9 cellular contexts compared by ENCODE assay signal in genomic region chr18:79400091-79400590, GRCh38. TPM values are rescaled to one million over a fixed set of nuclear protein-coding genes. Genes with fewer than 3 reads are reported as not detected.
DNase-seq lines count a peak whose midpoint lies in the region; ATAC-seq, FAIRE-seq and TF ChIP-seq lines count a peak whose summit lies in the region.
"Had no signal": no experiment of that assay in that cellular context is flagged by ENCODE, and none has a peak within 500 bp of the region (broad histone marks: within the 10 kb centered on the region; RNA-seq: fewer than 3 reads in every experiment).

No MANE protein-coding gene starts in this region.

- H3K27me3 Mint-ChIP-seq in activated T-cell treated with anti-CD3 and anti-CD28 coated beads, Interleukin-2, amount 50 U/mL, for 4 hours (ENCODE audit: low read depth), result no peaks in the 10 kb centered on the region
- no peaks in the 10 kb centered on the region for H3K27me3 Mint-ChIP-seq in glutamatergic neuron (ENCODE audit: unreplicated experiment)
- H3K27me3 Mint-ChIP-seq: stimulated activated naive CD8-positive, alpha-beta T cell treated with anti-CD3 and anti-CD28 coated beads, Interleukin-15, amount 100 ng/mL, for 72 hours had no signal

- intact Hi-C loops in prostate gland (cut with DNase I), result no loop called here

- TF ChIP-seq CTCF in glutamatergic neuron (IDR thresholded peaks at IDR 0.05; ENCODE audit: partially characterized antibody, unreplicated experiment), result no peak
- TF ChIP-seq CTCF in prostate gland (IDR thresholded peaks at IDR 0.05), result peak in 2 of 4 experiments; percentile 5 to 11

- H3K4me3 ChIP-seq in Karpas-422 (ENCODE audit: low read length) (peak overlapping the region; percentile 89), prostate gland (peak overlapping the region; percentile 93 to 96)

- H3K36me3 Mint-ChIP-seq in activated T-cell treated with anti-CD3 and anti-CD28 coated beads, Interleukin-2, amount 50 U/mL, for 4 hours (ENCODE audit: insufficient read depth), result peaks cover 9% of the 10 kb centered on the region
- no peaks in the 10 kb centered on the region for H3K36me3 Mint-ChIP-seq in glutamatergic neuron (ENCODE audit: unreplicated experiment)

- H3K27me3 ChIP-seq in Karpas-422 (ENCODE audit: low read length) (no peaks in the 10 kb centered on the region), prostate gland (replicated peaks; ENCODE audit: insufficient read depth) (no peaks in the 10 kb centered on the region)

- H3K27ac Mint-ChIP-seq in glutamatergic neuron (ENCODE audit: unreplicated experiment), result no peak overlapping the region

- no peak for ATAC-seq in activated T-cell treated with anti-CD3 and anti-CD28 coated beads, Interleukin-2, amount 50 U/mL, for 4 hours
- ATAC-seq in GM21528 (IDR thresholded peaks at IDR 0.05; ENCODE audit: low FRiP score, unreplicated experiment) (no peak), GM18909 (IDR thresholded peaks at IDR 0.05; ENCODE audit: poor library complexity, unreplicated experiment) (no peak)
- ATAC-seq: stimulated activated naive CD8-positive, alpha-beta T cell treated with anti-CD3 and anti-CD28 coated beads, Interleukin-15, amount 100 ng/mL, for 72 hours had no signal

- H3K27ac ChIP-seq in Karpas-422 (ENCODE audit: low read length) (peak overlapping the region; percentile 90), prostate gland (peak overlapping the region; percentile 68 to 91)

- peak overlapping the region; percentile 96 for H3K9ac ChIP-seq in Karpas-422 (ENCODE audit: low read length)

- H2AFZ ChIP-seq in Karpas-422 (ENCODE audit: low read length), result 0 out of 2 replicates have a peak overlapping the region, but pooled peaks have one; percentile 78

- 0% methylated on average over 20 of the region's 71 CpGs for WGBS in prostate gland

- H3K36me3 ChIP-seq in Karpas-422 (ENCODE audit: insufficient read depth, low read length), result peaks cover 8% of the 10 kb centered on the region; the same call in 1 of the 2 replicates
- H3K36me3 ChIP-seq in prostate gland, result no peaks in the 10 kb centered on the region

- no peaks in the 10 kb centered on the region for H3K9me2 ChIP-seq in Karpas-422 (replicated peaks; ENCODE audit: insufficient read depth, low read length)

- H3K4me2 ChIP-seq in Karpas-422 (ENCODE audit: low read depth, low read length, poor library complexity, severe bottlenecking), result peak overlapping the region; percentile 98

- no peaks in the 10 kb centered on the region for H3K9me3 Mint-ChIP-seq in activated T-cell treated with anti-CD3 and anti-CD28 coated beads, Interleukin-2, amount 50 U/mL, for 4 hours
- peaks cover 4% of the 10 kb centered on the region for H3K9me3 Mint-ChIP-seq in glutamatergic neuron (ENCODE audit: unreplicated experiment)
- H3K9me3 Mint-ChIP-seq: stimulated activated naive CD8-positive, alpha-beta T cell treated with anti-CD3 and anti-CD28 coated beads, Interleukin-15, amount 100 ng/mL, for 72 hours had no signal

- H3K79me2 ChIP-seq in Karpas-422 (ENCODE audit: low read length), result peaks cover 80% of the 10 kb centered on the region

- TF ChIP-seq POLR2A in GM12891 (IDR thresholded peaks at IDR 0.05; ENCODE audit: low read depth, low read length) (no peak), prostate gland (IDR thresholded peaks at IDR 0.05) (no peak)

- peak; percentile 72 for DNase-seq in GM12891 (ENCODE audit: insufficient read length, low spot score)
- DNase-seq in Karpas-422, result peak; percentile 88
- DNase-seq in activated T-cell treated with anti-CD3 and anti-CD28 coated beads, Interleukin-2, amount 50 U/mL, for 4 hours, result peak; percentile 63
- peak; percentile 30 for DNase-seq in glutamatergic neuron
- peak; percentile 74 for DNase-seq in prostate gland (ENCODE audit: low spot score)
- no peak for DNase-seq in NCI-H187 treated with DMSO at 0.1 percent for 48 hours (lab: John Stamatoyannopoulos, UW)

- H3K4me1 ChIP-seq in Karpas-422 (ENCODE audit: low read length) (peaks cover 76% of the 10 kb centered on the region), prostate gland (replicated peaks) (peaks cover 7% of the 10 kb centered on the region)

- H3K4me1 Mint-ChIP-seq in activated T-cell treated with anti-CD3 and anti-CD28 coated beads, Interleukin-2, amount 50 U/mL, for 4 hours (ENCODE audit: low read depth), result peaks cover 52% of the 10 kb centered on the region
- H3K4me1 Mint-ChIP-seq in glutamatergic neuron (ENCODE audit: low read depth, unreplicated experiment), result peaks cover 21% of the 10 kb centered on the region

- FAIRE-seq in GM12891 (lab: Jason Lieb, UNC), result no peak

- peaks cover 7% of the 10 kb centered on the region; the same call in 1 of the 2 replicates for H4K20me1 ChIP-seq in Karpas-422 (ENCODE audit: insufficient read depth, low read depth, low read length)

- H3K9me3 ChIP-seq in Karpas-422 (ENCODE audit: low read length), result no peaks in the 10 kb centered on the region
- H3K9me3 ChIP-seq in prostate gland, result no peaks in the 10 kb centered on the region

- H3K4me3 Mint-ChIP-seq in activated T-cell treated with anti-CD3 and anti-CD28 coated beads, Interleukin-2, amount 50 U/mL, for 4 hours, result no peak overlapping the region
- no peak overlapping the region for H3K4me3 Mint-ChIP-seq in glutamatergic neuron (ENCODE audit: unreplicated experiment)

TF ChIP-seq in GM12891, 5 proteins besides CTCF, POLR2A, EP300 and RAD21:
- TF ChIP-seq POU2F2 (IDR thresholded peaks at IDR 0.05; ENCODE audit: low read depth, low read length) (no peak), SPI1 (IDR thresholded peaks at IDR 0.05; ENCODE audit: low read depth, low read length) (no peak), PAX5 (IDR thresholded peaks at IDR 0.05; ENCODE audit: insufficient read depth, low read length, severe bottlenecking) (no peak), TAF1 (IDR thresholded peaks at IDR 0.05; ENCODE audit: low read depth, low read length) (no peak), POLR2AphosphoS5 (IDR thresholded peaks at IDR 0.05; ENCODE audit: low read depth, low read length) (no peak)

RNA-seq across cellular contexts. Expression of gene NFATC1, which starts 4.4 kb away (rescaled TPM):
- polyA plus RNA-seq in GM12891 (2012; ENCODE audit: low read depth, missing spikeins), result 34.8 TPM
- 42.9 and 46.1 TPM in 2 replicates for total RNA-seq in Karpas-422 (2014; rRNA removed; shearing (Covaris generic); ENCODE audit: low replicate concordance)
- 10 to 100 TPM; 62.7 to 80.8 (median 75.2) TPM for total RNA-seq in activated T-cell treated with anti-CD3 and anti-CD28 coated beads, Interleukin-2, amount 50 U/mL, for 4 hours
- total RNA-seq in glutamatergic neuron (ENCODE audit: unreplicated experiment) (5.3 TPM), prostate gland (10 to 100 TPM; 16.8 to 24.6 TPM)
